In the genomic region with DNA sequence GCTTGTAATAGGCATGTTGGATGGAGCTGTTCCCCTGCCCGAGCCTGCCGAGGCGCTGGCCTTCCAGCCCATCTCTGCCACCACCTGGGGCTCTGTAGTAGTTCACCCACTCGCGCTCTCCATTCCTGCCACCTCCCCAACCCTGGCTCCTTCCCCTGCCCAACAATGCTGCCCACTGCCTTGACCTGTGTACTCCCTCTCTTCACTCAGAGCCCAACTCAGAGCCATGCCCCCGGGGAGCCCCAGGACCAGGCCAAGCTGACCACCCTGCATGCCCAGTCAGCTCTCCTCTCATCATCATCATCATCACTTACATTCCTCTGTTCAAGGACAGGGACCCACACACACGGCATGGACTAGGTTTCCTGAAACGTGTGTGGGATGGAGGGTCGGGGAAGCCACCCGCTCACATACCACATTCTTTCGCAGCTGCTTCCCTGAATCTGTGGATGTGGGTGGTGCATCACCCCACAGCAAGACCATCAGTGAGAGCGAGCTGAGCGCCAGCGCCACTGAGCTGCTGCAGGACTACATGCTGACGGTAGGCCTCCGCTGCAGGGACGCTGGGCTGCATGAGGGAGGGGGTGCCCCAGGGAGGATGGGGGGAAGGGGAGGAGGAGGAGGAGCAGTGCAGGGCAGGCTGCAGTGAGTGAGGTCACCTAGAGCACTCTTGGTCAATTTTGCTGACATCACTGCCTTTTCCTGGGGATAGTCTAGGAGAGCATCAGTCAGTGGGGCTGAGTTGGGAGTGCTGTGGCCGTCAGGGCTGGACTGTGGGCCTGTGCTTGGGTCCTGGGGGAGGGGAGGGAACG, we compare ENCODE assay signal across 1 cellular context.
TF ChIP-seq lines count a peak whose summit lies in the region.

No MANE protein-coding gene starts in this region.

TF ChIP-seq in IMR-90, 13 proteins besides CTCF, POLR2A, EP300 and RAD21:
- no peak for TF ChIP-seq ELK1 (IDR thresholded peaks at IDR 0.05; ENCODE audit: borderline replicate concordance, low read depth, low read length)
- TF ChIP-seq SMC3 (IDR thresholded peaks at IDR 0.05; ENCODE audit: low read depth, low read length), result no peak
- no peak for TF ChIP-seq RFX5 (IDR thresholded peaks at IDR 0.05; ENCODE audit: low read depth, low read length)
- no peak for TF ChIP-seq CHD1 (IDR thresholded peaks at IDR 0.05; ENCODE audit: low read depth, low read length)
- TF ChIP-seq CEBPB (IDR thresholded peaks at IDR 0.05; ENCODE audit: low read depth, low read length), result no peak
- TF ChIP-seq BHLHE40 (IDR thresholded peaks at IDR 0.05; ENCODE audit: low read depth, low read length), result no peak
- TF ChIP-seq MAFK (IDR thresholded peaks at IDR 0.05; ENCODE audit: low read depth, low read length), result no peak
- TF ChIP-seq NFE2L2 (IDR thresholded peaks at IDR 0.05; ENCODE audit: low read depth, low read length), result no peak
